9 cellular contexts compared by ENCODE assay signal in genomic region chr12:26195250-26195640, GRCh38. TPM values are rescaled to one million over a fixed set of nuclear protein-coding genes. Genes with fewer than 3 reads are reported as not detected.
DNase-seq lines count a peak whose midpoint lies in the region; ATAC-seq and TF ChIP-seq lines count a peak whose summit lies in the region.
"Had no signal": no experiment of that assay in that cellular context is flagged by ENCODE, and none has a peak within 500 bp of the region (broad histone marks: within the 10 kb centered on the region; RNA-seq: fewer than 3 reads in every experiment).

SSPN (plus strand) TSS chr12:26195573; CDS start chr12:26195673, 100 bp downstream.

- H3K36me3 Mint-ChIP-seq in activated CD8-positive, alpha-beta T cell treated with anti-CD3 and anti-CD28 coated beads, Interleukin-2, amount 10 ng/mL, durations not matched to agents 7 days and 5 days (ENCODE audit: low read depth), result no peaks in the 10 kb centered on the region
- H3K36me3 Mint-ChIP-seq: activated naive CD4-positive, alpha-beta T cell treated with anti-CD3 and anti-CD28 coated beads, Interleukin-2, amount 50 U/mL, for 72 hours had no signal

- POLR2A ChIA-PET in activated CD8-positive, alpha-beta T cell treated with anti-CD3 and anti-CD28 coated beads, Interleukin-2, amount 10 ng/mL, durations not matched to agents 7 days and 5 days (lab: Charles Lee), result no interaction called here

- in situ Hi-C loops in KBM-7 (cut with MboI; ENCODE audit: low pct_unique_long_range_greater_than_20kb, low sequenced_read_pairs), result no loop called here

- H3K9me2 ChIP-seq in neural cell (ENCODE audit: insufficient read depth, low read length), result no peaks in the 10 kb centered on the region

- TF ChIP-seq EP300 in neural cell (conservative IDR thresholded peaks at IDR 0.05; ENCODE audit: poor library complexity, severe bottlenecking), result no peak

- no peaks in the 10 kb centered on the region for H3K79me2 ChIP-seq in neural cell (replicated peaks; ENCODE audit: insufficient read depth, low read length)

- H3K4me3 Mint-ChIP-seq in activated CD8-positive, alpha-beta T cell treated with anti-CD3 and anti-CD28 coated beads, Interleukin-2, amount 10 ng/mL, durations not matched to agents 7 days and 5 days, result peak within 1 kb of the TSS; percentile 63

- peaks cover 22% of the 10 kb centered on the region for H3K27me3 ChIP-seq in neural cell (ENCODE audit: insufficient read depth, low read depth, low read length)

- peak within 1 kb of the TSS; percentile 72 for H3K4me3 ChIP-seq in neural cell (ENCODE audit: low read length)

- H3F3A ChIP-seq in neural cell (ENCODE audit: insufficient read depth, low read length, poor library complexity, severe bottlenecking), result no peaks in the 10 kb centered on the region

- peaks cover 70% of the 10 kb centered on the region for H3K27me3 Mint-ChIP-seq in activated CD8-positive, alpha-beta T cell treated with anti-CD3 and anti-CD28 coated beads, Interleukin-2, amount 10 ng/mL, durations not matched to agents 7 days and 5 days (ENCODE audit: low read depth)

- H2AFZ ChIP-seq in neural cell (ENCODE audit: low read depth, low read length), result peak within 1 kb of the TSS; percentile 48

- CTCF ChIA-PET in activated CD8-positive, alpha-beta T cell treated with anti-CD3 and anti-CD28 coated beads, Interleukin-2, amount 10 ng/mL, durations not matched to agents 7 days and 5 days (lab: Charles Lee), result interaction anchor here (0.8 kb wide), 1 partner anchor 418 kb away, joined by 3 read pairs; no protein-coding TSS in a partner anchor

- no peak within 1 kb of the TSS for H3K27ac ChIP-seq in neural cell (ENCODE audit: low read length)

- no peaks in the 10 kb centered on the region for H3K9me3 Mint-ChIP-seq in activated CD8-positive, alpha-beta T cell treated with anti-CD3 and anti-CD28 coated beads, Interleukin-2, amount 10 ng/mL, durations not matched to agents 7 days and 5 days (ENCODE audit: insufficient read depth)
- H3K9me3 Mint-ChIP-seq: activated naive CD4-positive, alpha-beta T cell treated with anti-CD3 and anti-CD28 coated beads, Interleukin-2, amount 50 U/mL, for 72 hours had no signal

- no peaks in the 10 kb centered on the region for H3K36me3 ChIP-seq in neural cell (ENCODE audit: insufficient read depth, low read length)

- peak within 1 kb of the TSS; percentile 25 for H3K4me2 ChIP-seq in neural cell (ENCODE audit: low read length)

- intact Hi-C loops in head of caudate nucleus (cut with DNase I), result loop anchor here (2.0 kb wide), 1 partner anchor 72 kb away; no protein-coding TSS in a partner anchor

- ATAC-seq in HG03175 (IDR thresholded peaks at IDR 0.05; ENCODE audit: unreplicated experiment) (peak; percentile 50), HG03159 (IDR thresholded peaks at IDR 0.05; ENCODE audit: unreplicated experiment) (no peak)
- ATAC-seq in activated CD8-positive, alpha-beta T cell treated with anti-CD3 and anti-CD28 coated beads, Interleukin-2, amount 10 ng/mL, durations not matched to agents 7 days and 5 days, result peak; percentile 47

- peak within 1 kb of the TSS; percentile 43 for H3K9ac ChIP-seq in neural cell (ENCODE audit: low read length)

- no peak within 1 kb of the TSS for H3K27ac Mint-ChIP-seq in activated CD8-positive, alpha-beta T cell treated with anti-CD3 and anti-CD28 coated beads, Interleukin-2, amount 10 ng/mL, durations not matched to agents 7 days and 5 days
- H3K27ac Mint-ChIP-seq: activated naive CD4-positive, alpha-beta T cell treated with anti-CD3 and anti-CD28 coated beads, Interleukin-2, amount 50 U/mL, for 72 hours had no signal

- no peak for TF ChIP-seq RAD21 in neural cell (conservative IDR thresholded peaks at IDR 0.05)

- DNase-seq in NCI-H82 (lab: John Stamatoyannopoulos, UW), result peak; percentile 60
- no peak for DNase-seq in NCI-H82 treated with DMSO at 0.1 percent for 48 hours (lab: John Stamatoyannopoulos, UW; ENCODE audit: unreplicated experiment)
- no peak for DNase-seq in activated CD8-positive, alpha-beta T cell treated with anti-CD3 and anti-CD28 coated beads, Interleukin-2, amount 10 ng/mL, durations not matched to agents 7 days and 5 days
- peak; percentile 51 to 91 (median 78) for DNase-seq in head of caudate nucleus
- DNase-seq in KBM-7, result no peak

- no peaks in the 10 kb centered on the region for H4K20me1 ChIP-seq in neural cell (ENCODE audit: insufficient read depth)

- TF ChIP-seq CTCF in neural cell (IDR thresholded peaks at IDR 0.05; ENCODE audit: poor library complexity, severe bottlenecking), result no peak

- H3K4me1 Mint-ChIP-seq in activated CD8-positive, alpha-beta T cell treated with anti-CD3 and anti-CD28 coated beads, Interleukin-2, amount 10 ng/mL, durations not matched to agents 7 days and 5 days (ENCODE audit: low read depth), result peaks cover 8% of the 10 kb centered on the region

- no peaks in the 10 kb centered on the region for H3K9me3 ChIP-seq in neural cell (ENCODE audit: low read length)

TF ChIP-seq in neural cell, 6 proteins besides CTCF, POLR2A, EP300 and RAD21:
- TF ChIP-seq TAF1 (IDR thresholded peaks at IDR 0.05; ENCODE audit: low read depth) (no peak), SMC3 (conservative IDR thresholded peaks at IDR 0.05; ENCODE audit: poor library complexity) (no peak), POLR2AphosphoS5 (IDR thresholded peaks at IDR 0.05) (peak; percentile 30)
- TF ChIP-seq, protein P1, sequence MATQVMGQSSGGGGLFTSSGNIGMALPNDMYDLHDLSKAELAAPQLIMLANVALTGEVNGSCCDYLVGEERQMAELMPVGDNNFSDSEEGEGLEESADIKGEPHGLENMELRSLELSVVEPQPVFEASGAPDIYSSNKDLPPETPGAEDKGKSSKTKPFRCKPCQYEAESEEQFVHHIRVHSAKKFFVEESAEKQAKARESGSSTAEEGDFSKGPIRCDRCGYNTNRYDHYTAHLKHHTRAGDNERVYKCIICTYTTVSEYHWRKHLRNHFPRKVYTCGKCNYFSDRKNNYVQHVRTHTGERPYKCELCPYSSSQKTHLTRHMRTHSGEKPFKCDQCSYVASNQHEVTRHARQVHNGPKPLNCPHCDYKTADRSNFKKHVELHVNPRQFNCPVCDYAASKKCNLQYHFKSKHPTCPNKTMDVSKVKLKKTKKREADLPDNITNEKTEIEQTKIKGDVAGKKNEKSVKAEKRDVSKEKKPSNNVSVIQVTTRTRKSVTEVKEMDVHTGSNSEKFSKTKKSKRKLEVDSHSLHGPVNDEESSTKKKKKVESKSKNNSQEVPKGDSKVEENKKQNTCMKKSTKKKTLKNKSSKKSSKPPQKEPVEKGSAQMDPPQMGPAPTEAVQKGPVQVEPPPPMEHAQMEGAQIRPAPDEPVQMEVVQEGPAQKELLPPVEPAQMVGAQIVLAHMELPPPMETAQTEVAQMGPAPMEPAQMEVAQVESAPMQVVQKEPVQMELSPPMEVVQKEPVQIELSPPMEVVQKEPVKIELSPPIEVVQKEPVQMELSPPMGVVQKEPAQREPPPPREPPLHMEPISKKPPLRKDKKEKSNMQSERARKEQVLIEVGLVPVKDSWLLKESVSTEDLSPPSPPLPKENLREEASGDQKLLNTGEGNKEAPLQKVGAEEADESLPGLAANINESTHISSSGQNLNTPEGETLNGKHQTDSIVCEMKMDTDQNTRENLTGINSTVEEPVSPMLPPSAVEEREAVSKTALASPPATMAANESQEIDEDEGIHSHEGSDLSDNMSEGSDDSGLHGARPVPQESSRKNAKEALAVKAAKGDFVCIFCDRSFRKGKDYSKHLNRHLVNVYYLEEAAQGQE (IDR thresholded peaks at IDR 0.05; ENCODE audit: borderline replicate concordance), result no peak

RNA-seq across cellular contexts. Expression of gene SSPN, which starts in this region (rescaled TPM):
- total RNA-seq in activated CD8-positive, alpha-beta T cell treated with anti-CD3 and anti-CD28 coated beads, Interleukin-2, amount 10 ng/mL, durations not matched to agents 7 days and 5 days, result not detected
- polyA plus RNA-seq in neural cell, result 0.26 TPM in 1 of 2 replicates, not detected in the other
- 0.46 TPM in 1 of 2 replicates, not detected in the other for polyA minus RNA-seq in neural cell
- total RNA-seq: activated naive CD4-positive, alpha-beta T cell treated with anti-CD3 and anti-CD28 coated beads, Interleukin-2, amount 50 U/mL, for 72 hours had no signal

Comparison
In these comparisons a context has a peak if more than half of its experiments do, and no peak if none do; other contexts are left out.
1. DNase-seq: peak in NCI-H82 (single experiment) and head of caudate nucleus (42 of 42); none in NCI-H82 treated with DMSO at 0.1 percent for 48 hours (single experiment), activated CD8-positive, alpha-beta T cell treated with anti-CD3 and anti-CD28 coated beads, Interleukin-2, amount 10 ng/mL, durations not matched to agents 7 days and 5 days (single experiment) and KBM-7 (single experiment).
2. Peak in ATAC-seq in activated CD8-positive, alpha-beta T cell treated with anti-CD3 and anti-CD28 coated beads, Interleukin-2, amount 10 ng/mL, durations not matched to agents 7 days and 5 days; RNA of the gene not detected or under 1 TPM.